Comparison of ENCODE assay signal across 15 cellular contexts in the genomic region with DNA sequence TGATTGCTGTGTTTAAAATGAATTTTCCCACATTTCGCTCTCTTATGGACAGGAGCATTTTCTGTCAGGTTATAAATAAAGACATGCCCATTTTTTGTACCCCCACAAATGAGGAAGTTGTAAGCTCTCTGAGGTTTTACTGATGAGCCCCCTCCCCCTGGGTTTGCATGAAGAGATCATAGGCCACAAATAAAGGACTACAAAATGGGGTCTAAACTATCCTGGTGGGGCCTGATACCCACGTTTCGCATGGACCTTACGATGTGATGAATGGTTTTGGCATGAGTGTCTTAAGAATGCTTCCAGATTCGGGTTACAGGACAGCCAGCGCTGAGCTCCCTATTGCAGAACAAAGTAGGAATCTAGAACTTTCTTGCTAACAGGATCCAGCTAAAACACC. TPM values are rescaled to one million over a fixed set of nuclear protein-coding genes. Genes with fewer than 3 reads are reported as not detected.
DNase-seq lines count a peak whose midpoint lies in the region; ATAC-seq and TF ChIP-seq lines count a peak whose summit lies in the region.
"Had no signal": no experiment of that assay in that cellular context is flagged by ENCODE, and none has a peak within 500 bp of the region (broad histone marks: within the 10 kb centered on the region; RNA-seq: fewer than 3 reads in every experiment).

No MANE protein-coding gene starts in this region.

- H3K9me3 Mint-ChIP-seq in effector memory CD8-positive, alpha-beta T cell, result no peaks in the 10 kb centered on the region

- DNase-seq in AML-193 (lab: John Stamatoyannopoulos, UW), result peak; percentile 18 to 50
- peak; percentile 61 for DNase-seq in RPMI8226
- no peak for DNase-seq in effector memory CD8-positive, alpha-beta T cell
- no peak for DNase-seq in amniotic stem cell (lab: John Stamatoyannopoulos, UW)
- no peak for DNase-seq in left lobe of liver (ENCODE audit: low spot score)
- DNase-seq in stimulated activated CD4-positive, alpha-beta T cell treated with anti-CD3 and anti-CD28 coated beads, Interleukin-4, amount 100 ng/mL, for 24 hours, result no peak
- no peak for DNase-seq in epidermal melanocyte (ENCODE audit: insufficient read length, low spot score)
- DNase-seq: BE2C, body of pancreas, NCI-H446 treated with DMSO at 0.1 percent for 48 hours, trophoblast cell had no signal

- H3K36me3 Mint-ChIP-seq in effector memory CD8-positive, alpha-beta T cell (ENCODE audit: insufficient read depth), result peaks cover 60% of the 10 kb centered on the region

- no peaks in the 10 kb centered on the region for H3K27me3 Mint-ChIP-seq in effector memory CD8-positive, alpha-beta T cell

- H3K4me1 Mint-ChIP-seq in effector memory CD8-positive, alpha-beta T cell (ENCODE audit: low read depth in 2 of 2), result peaks cover 67 to 86% of the 10 kb centered on the region in 2 donors

- H3K27ac Mint-ChIP-seq in effector memory CD8-positive, alpha-beta T cell, result peak overlapping the region; percentile 93 to 95

- peak overlapping the region; percentile 93 to 96 for H3K4me3 Mint-ChIP-seq in effector memory CD8-positive, alpha-beta T cell

- TF ChIP-seq CTCF in GM12875 (IDR thresholded peaks at IDR 0.05; ENCODE audit: borderline replicate concordance, insufficient read depth, low read depth, low read length), result no peak

- ATAC-seq in effector memory CD8-positive, alpha-beta T cell (replicated peaks), result no peak
- ATAC-seq in left lobe of liver, result no peak
- ATAC-seq: body of pancreas had no signal

- H3K4me3 ChIP-seq in GM12875 (ENCODE audit: low read depth, low read length), result peak overlapping the region; percentile 31
- H3K4me3 ChIP-seq: body of pancreas, lung, SJSA1 had no signal

RNA-seq across cellular contexts. Expression of gene IKZF1, which starts 5.8 kb away (rescaled TPM):
- 2.8 TPM for total RNA-seq in left lobe of liver
- total RNA-seq: M059J, SJSA1 had no signal

Comparison
In these comparisons a context has a peak if more than half of its experiments do, and no peak if none do; other contexts are left out.
1. DNase-seq: peak in AML-193 (2 of 2) and RPMI8226 (single experiment); none in effector memory CD8-positive, alpha-beta T cell (0 of 3), amniotic stem cell (single experiment), left lobe of liver (single experiment), stimulated activated CD4-positive, alpha-beta T cell treated with anti-CD3 and anti-CD28 coated beads, Interleukin-4, amount 100 ng/mL, for 24 hours (single experiment) and epidermal melanocyte (single experiment).